12 cellular contexts compared by ENCODE assay signal in the genomic region with DNA sequence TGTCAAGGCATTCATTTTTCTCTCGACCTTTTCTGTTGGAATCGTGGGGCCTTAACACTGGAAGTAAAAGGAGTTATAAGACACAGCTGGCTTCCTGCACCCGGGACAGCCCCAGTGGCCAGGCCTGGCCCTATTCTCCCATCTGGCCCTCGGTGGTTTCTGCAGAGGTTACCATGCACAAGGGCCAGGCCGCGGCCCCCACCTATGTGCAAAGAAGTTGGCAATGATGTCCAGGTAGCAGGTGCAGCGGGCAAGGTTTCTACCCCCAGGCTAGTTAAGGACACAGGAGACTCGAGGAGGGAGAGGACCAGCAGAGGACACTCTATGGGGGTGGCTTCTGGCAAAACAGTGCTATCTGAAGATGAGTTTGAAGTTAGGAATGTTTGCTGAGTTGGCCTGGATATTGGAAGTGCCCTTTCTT.
DNase-seq lines count a peak whose midpoint lies in the region; TF ChIP-seq lines count a peak whose summit lies in the region.
"Had no signal": no experiment of that assay in that cellular context is flagged by ENCODE, and none has a peak within 500 bp of the region (broad histone marks: within the 10 kb centered on the region; RNA-seq: fewer than 3 reads in every experiment).

No MANE protein-coding gene starts in this region.

- TF ChIP-seq POLR2A in spleen (IDR thresholded peaks at IDR 0.05) = no peak

- intact Hi-C loops in spleen (cut with DNase I; ENCODE audit: low total_unique reads) = no loop called here

- no peaks in the 10 kb centered on the region for H3K9me3 ChIP-seq in hepatocyte (ENCODE audit: low read depth)
- H3K9me3 ChIP-seq in spleen = peaks cover 0 to 7% (median 0%) of the 10 kb centered on the region in 8 donors
- H3K9me3 ChIP-seq: neutrophil, right lobe of liver had no signal

- DNase-seq in AG20443 (ENCODE audit: low spot score) (peak; percentile 59), choroid plexus epithelial cell (ENCODE audit: low read depth) (peak; percentile 35), hepatocyte (ENCODE audit: low spot score) (no peak), spleen (peak; percentile 50), NCI-H1048 (lab: John Stamatoyannopoulos, UW) (no peak), NOMO-1 (lab: John Stamatoyannopoulos, UW; ENCODE audit: unreplicated experiment in 2 of 2) (no peak), NCI-H774 (lab: John Stamatoyannopoulos, UW) (no peak)
- no peak for DNase-seq in activated T-cell treated with anti-CD3 and anti-CD28 coated beads, Interleukin-2, amount 50 U/mL, for 1 hour
- DNase-seq: activated T-cell treated with anti-CD3 and anti-CD28 coated beads for 4 hours; CD8-positive, alpha-beta T cell had no signal

- H3K4me2 ChIP-seq in hepatocyte = no peak overlapping the region

- H3K27me3 ChIP-seq in hepatocyte (no peaks in the 10 kb centered on the region), spleen (replicated peaks in 1 of 7) (no peaks in the 10 kb centered on the region)
- H3K27me3 ChIP-seq: neutrophil, right lobe of liver had no signal

- H3K36me3 ChIP-seq in hepatocyte (replicated peaks; ENCODE audit: insufficient read depth, low read depth) (no peaks in the 10 kb centered on the region), spleen (no peaks in the 10 kb centered on the region)
- H3K36me3 ChIP-seq: neutrophil, right lobe of liver had no signal

- H3K9me2 ChIP-seq in hepatocyte (replicated peaks; ENCODE audit: insufficient read depth) = no peaks in the 10 kb centered on the region

- H2AFZ ChIP-seq in hepatocyte = no peak overlapping the region

- H4K20me1 ChIP-seq in hepatocyte (ENCODE audit: insufficient read depth, poor library complexity, severe bottlenecking) = no peaks in the 10 kb centered on the region

- TF ChIP-seq CTCF in choroid plexus epithelial cell (conservative IDR thresholded peaks at IDR 0.05; ENCODE audit: low read depth, low read length) (no peak), hepatocyte (IDR thresholded peaks at IDR 0.05; ENCODE audit: poor library complexity) (no peak), spleen (IDR thresholded peaks at IDR 0.05 in 8 of 11, conservative IDR thresholded peaks at IDR 0.05 in 3 of 11) (no peak)

- peaks cover 21% of the 10 kb centered on the region for H3K4me1 ChIP-seq in hepatocyte (ENCODE audit: insufficient read depth)
- peaks cover 0 to 29% (median 11%) of the 10 kb centered on the region in 6 donors for H3K4me1 ChIP-seq in spleen

- 97% methylated on average over 8 of the region's 8 CpGs for WGBS in hepatocyte (ENCODE audit: low lambda C conversion rate, missing lambda C conversion rate)
- WGBS in spleen, 5 donors = 84 to 87% (median 86%) methylated on average over 8 of the region's 8 CpGs

- peak overlapping the region; percentile 74 for H3K27ac ChIP-seq in hepatocyte
- H3K27ac ChIP-seq in spleen = peak overlapping the region in 6 of 8 donors; percentile 13 to 81 (median 67)
- H3K27ac ChIP-seq: neutrophil, right lobe of liver had no signal

- H3K4me3 ChIP-seq in choroid plexus epithelial cell (ENCODE audit: low read depth, low read length) (no peak overlapping the region), hepatocyte (no peak overlapping the region), spleen (no peak overlapping the region)
- H3K4me3 ChIP-seq: right lobe of liver had no signal

- no peaks in the 10 kb centered on the region for H3K79me2 ChIP-seq in hepatocyte

Comparison
In these comparisons a context has a peak if more than half of its experiments do, and no peak if none do; other contexts are left out.
1. DNase-seq: peak in AG20443 (single experiment), choroid plexus epithelial cell (single experiment) and spleen (single experiment); none in hepatocyte (single experiment), activated T-cell treated with anti-CD3 and anti-CD28 coated beads, Interleukin-2, amount 50 U/mL, for 1 hour (single experiment), NCI-H1048 (single experiment), NOMO-1 (0 of 2) and NCI-H774 (single experiment).